Comparison of ENCODE assay signal across 18 cellular contexts in the genomic region with DNA sequence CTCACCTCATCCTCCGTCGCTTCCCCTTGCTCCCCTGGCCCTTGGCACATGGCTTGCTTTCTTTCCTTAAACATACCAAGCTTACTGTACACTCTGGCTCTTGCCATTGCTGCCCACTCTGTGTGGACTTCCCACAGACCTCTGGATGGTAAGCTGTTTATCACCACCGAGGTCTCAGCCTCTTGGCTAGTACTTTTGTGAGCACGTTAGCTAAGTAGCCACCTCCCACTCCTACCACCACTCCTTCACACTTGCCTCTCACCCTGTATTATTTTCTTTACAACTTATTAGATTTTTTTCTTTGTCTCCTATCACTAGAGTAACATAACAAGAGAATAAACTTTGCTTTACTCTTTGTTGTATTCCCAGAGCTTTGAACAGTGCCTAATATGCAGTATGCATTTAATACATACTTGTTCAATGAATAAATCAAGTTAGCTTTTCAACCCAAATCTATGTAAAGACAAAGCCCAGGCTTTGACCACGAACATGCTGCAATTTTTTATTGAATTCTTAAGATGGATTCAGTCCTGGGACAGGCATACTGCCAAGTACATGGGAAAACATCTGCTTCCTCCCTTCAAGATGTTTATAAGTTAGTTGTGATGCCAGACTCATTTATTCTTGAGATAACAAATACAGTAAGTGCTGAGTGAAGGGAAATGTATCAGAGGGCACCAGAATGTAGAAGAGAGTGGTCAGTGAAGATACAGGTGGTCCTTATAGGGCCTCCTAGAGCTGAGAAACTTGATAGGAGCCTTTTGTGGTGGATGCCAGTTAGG. TPM values are rescaled to one million over a fixed set of nuclear protein-coding genes. Genes with fewer than 3 reads are reported as not detected.
DNase-seq lines count a peak whose midpoint lies in the region; ATAC-seq and TF ChIP-seq lines count a peak whose summit lies in the region.
"Had no signal": no experiment of that assay in that cellular context is flagged by ENCODE, and none has a peak within 500 bp of the region (broad histone marks: within the 10 kb centered on the region; RNA-seq: fewer than 3 reads in every experiment).

No MANE protein-coding gene starts in this region.

- peak overlapping the region; percentile 17 for H2AFZ ChIP-seq in IMR-90 (replicated peaks; ENCODE audit: low read length, poor library complexity)

- H3K27ac Mint-ChIP-seq in nephron, result peak overlapping the region; percentile 20 to 83 (median 77)
- no peak overlapping the region for H3K27ac Mint-ChIP-seq in naive thymus-derived CD8-positive, alpha-beta T cell
- H3K27ac Mint-ChIP-seq: activated CD8-positive, alpha-beta T cell treated with anti-CD3 and anti-CD28 coated beads, Interleukin-2, amount 10 ng/mL, durations not matched to agents 7 days and 5 days; IgD-negative memory B cell; immature natural killer cell; stimulated activated naive CD8-positive, alpha-beta T cell treated with anti-CD3 and anti-CD28 coated beads, Interleukin-15, Interleukin-2, amounts not matched to agents 100 ng/mL and 50 ng/mL, for 24 hours had no signal

- dilution Hi-C loops in IMR-90 (cut with HindIII; ENCODE audit: low sequenced_read_pairs, unreplicated experiment), result no loop called here

- TF ChIP-seq POLR2A in IMR-90 (IDR thresholded peaks at IDR 0.05; ENCODE audit: low read depth, low read length) (no peak), spleen (IDR thresholded peaks at IDR 0.05) (no peak)

- POLR2A ChIA-PET in IMR-90 (lab: Charles Lee; ENCODE audit: unreplicated experiment), result no interaction called here
- POLR2A ChIA-PET in naive thymus-derived CD8-positive, alpha-beta T cell (lab: Charles Lee), result no interaction called here

- H3K4me3 Mint-ChIP-seq in nephron, result peak overlapping the region in 2 of 3 experiments; percentile 8 to 15
- H3K4me3 Mint-ChIP-seq in activated T-cell treated with anti-CD3 and anti-CD28 coated beads, Interleukin-2, amount 50 U/mL, for 4 hours, result no peak overlapping the region
- no peak overlapping the region for H3K4me3 Mint-ChIP-seq in naive thymus-derived CD8-positive, alpha-beta T cell
- H3K4me3 Mint-ChIP-seq: activated CD8-positive, alpha-beta T cell treated with anti-CD3 and anti-CD28 coated beads, Interleukin-2, amount 10 ng/mL, durations not matched to agents 7 days and 5 days; CD8-positive, alpha-beta memory T cell; immature natural killer cell; stimulated activated naive CD8-positive, alpha-beta T cell treated with anti-CD3 and anti-CD28 coated beads, Interleukin-15, Interleukin-2, amounts not matched to agents 100 ng/mL and 50 ng/mL, for 24 hours had no signal

- no peak overlapping the region for H2BK120ac ChIP-seq in IMR-90 (ENCODE audit: low read depth, low read length)

- peak; percentile 33 for ATAC-seq in IMR-90 (ENCODE audit: low read depth)
- ATAC-seq in activated T-cell treated with anti-CD3 and anti-CD28 coated beads, Interleukin-2, amount 50 U/mL, for 4 hours, result no peak
- no peak for ATAC-seq in naive thymus-derived CD8-positive, alpha-beta T cell
- ATAC-seq: activated CD8-positive, alpha-beta T cell treated with anti-CD3 and anti-CD28 coated beads, Interleukin-2, amount 10 ng/mL, durations not matched to agents 7 days and 5 days had no signal

- no peak overlapping the region for H2BK20ac ChIP-seq in IMR-90 (ENCODE audit: low read depth, low read length)

- H3K4me2 ChIP-seq in BLaER1 treated with 17β-estradiol and CSF1 and Interleukin-3, amounts not matched to agents 10 nM and 100 nM, result peak overlapping the region; percentile 34 to 78 (median 60); a peak in 21 of 22 replicates
- H3K4me2 ChIP-seq in IMR-90 (ENCODE audit: low read depth, low read length), result no peak overlapping the region; the same call in 1 of the 2 replicates

- H3K4ac ChIP-seq in IMR-90 (ENCODE audit: low read depth, low read length), result no peak overlapping the region

- H4K20me1 ChIP-seq in BLaER1 treated with 17β-estradiol and CSF1 and Interleukin-3, amounts not matched to agents 10 nM and 100 nM, result no peaks in the 10 kb centered on the region
- no peaks in the 10 kb centered on the region for H4K20me1 ChIP-seq in IMR-90 (ENCODE audit: insufficient read depth, low read length)

- no peak overlapping the region for H4K8ac ChIP-seq in IMR-90 (ENCODE audit: low read depth in 2 of 2, low read length in 2 of 2)

- BruUV-seq in IMR-90 (replicated peaks; lab: Mats Ljungman, UMichigan), result no TSS peak

- H3K4me1 Mint-ChIP-seq in nephron, result peaks cover 52% of the 10 kb centered on the region
- H3K4me1 Mint-ChIP-seq in activated T-cell treated with anti-CD3 and anti-CD28 coated beads, Interleukin-2, amount 50 U/mL, for 4 hours (ENCODE audit: low read depth), result no peaks in the 10 kb centered on the region
- H3K4me1 Mint-ChIP-seq in naive thymus-derived CD8-positive, alpha-beta T cell, result no peaks in the 10 kb centered on the region
- H3K4me1 Mint-ChIP-seq: CD8-positive, alpha-beta memory T cell; immature natural killer cell had no signal

- no peak overlapping the region for H2BK15ac ChIP-seq in IMR-90 (ENCODE audit: low read depth, low read length)

- in situ Hi-C loops in IMR-90 (cut with MboI; ENCODE audit: low sequenced_read_pairs), result no loop called here

- H4K91ac ChIP-seq in IMR-90 (ENCODE audit: insufficient read depth, low read depth, low read length), result no peak overlapping the region

- peaks cover 7% of the 10 kb centered on the region for H3K9me1 ChIP-seq in IMR-90 (ENCODE audit: insufficient read depth, low read length)

- H3K56ac ChIP-seq in IMR-90 (ENCODE audit: extremely low read depth, insufficient read depth, low read length), result no peak overlapping the region

- H3K79me1 ChIP-seq in IMR-90 (ENCODE audit: low read depth in 1 of 2, low read length in 2 of 2), result no peaks in the 10 kb centered on the region

- no peaks in the 10 kb centered on the region for H3K9me3 ChIP-seq in BLaER1 treated with 17β-estradiol and CSF1 and Interleukin-3, amounts not matched to agents 10 nM and 100 nM (replicated peaks in 1 of 11)
- H3K9me3 ChIP-seq in IMR-90 (ENCODE audit: control insufficient read depth, insufficient read depth, low read length), result no peaks in the 10 kb centered on the region
- H3K9me3 ChIP-seq in spleen, result no peaks in the 10 kb centered on the region

- no peaks in the 10 kb centered on the region for H3K27me3 ChIP-seq in BLaER1 treated with 17β-estradiol and CSF1 and Interleukin-3, amounts not matched to agents 10 nM and 100 nM
- H3K27me3 ChIP-seq in IMR-90 (ENCODE audit: control insufficient read depth, insufficient read depth, low read length) (0 out of 2 replicates have a peak, but pooled peaks cover 3% of the 10 kb centered on the region), spleen (replicated peaks in 1 of 7) (no peaks in the 10 kb centered on the region)

- no peak overlapping the region for H3K4me3 ChIP-seq in BLaER1 treated with 17β-estradiol and CSF1 and Interleukin-3, amounts not matched to agents 10 nM and 100 nM
- H3K4me3 ChIP-seq in IMR-90 (ENCODE audit: insufficient read depth, low read depth, low read length) (no peak overlapping the region), choroid plexus epithelial cell (ENCODE audit: low read depth, low read length) (no peak overlapping the region), spleen (no peak overlapping the region)

- H3K4me1 ChIP-seq in BLaER1 treated with 17β-estradiol and CSF1 and Interleukin-3, amounts not matched to agents 10 nM and 100 nM, result peaks cover 34 to 70% (median 58%) of the 10 kb centered on the region in 10 experiments
- H3K4me1 ChIP-seq in IMR-90 (ENCODE audit: control insufficient read depth, insufficient read depth, low read length) (peaks cover 6% of the 10 kb centered on the region), spleen (no peaks in the 10 kb centered on the region)

- no peaks in the 10 kb centered on the region for H3K36me3 Mint-ChIP-seq in nephron (ENCODE audit: low read depth)
- no peaks in the 10 kb centered on the region for H3K36me3 Mint-ChIP-seq in activated T-cell treated with anti-CD3 and anti-CD28 coated beads, Interleukin-2, amount 50 U/mL, for 4 hours (ENCODE audit: insufficient read depth)
- no peaks in the 10 kb centered on the region for H3K36me3 Mint-ChIP-seq in naive thymus-derived CD8-positive, alpha-beta T cell
- H3K36me3 Mint-ChIP-seq: CD8-positive, alpha-beta memory T cell; immature natural killer cell had no signal

- H3K14ac ChIP-seq in IMR-90 (replicated peaks; ENCODE audit: low read depth, low read length), result no peak overlapping the region

- H2AK5ac ChIP-seq in IMR-90 (ENCODE audit: low read depth, low read length), result no peak overlapping the region

- peak; percentile 84 for DNase-seq in IMR-90
- DNase-seq in choroid plexus epithelial cell (ENCODE audit: low read depth), result peak; percentile 82
- no peak for DNase-seq in spleen
- DNase-seq in activated T-cell treated with anti-CD3 and anti-CD28 coated beads, Interleukin-2, amount 50 U/mL, for 4 hours, result no peak
- no peak for DNase-seq in NCI-H1092 treated with DMSO at 0.1 percent for 48 hours (lab: John Stamatoyannopoulos, UW)
- no peak for DNase-seq in naive thymus-derived CD8-positive, alpha-beta T cell
- DNase-seq: activated CD8-positive, alpha-beta T cell treated with anti-CD3 and anti-CD28 coated beads, Interleukin-2, amount 10 ng/mL, durations not matched to agents 7 days and 5 days; activated naive CD4-positive, alpha-beta T cell; CD8-positive, alpha-beta memory T cell; central memory CD4-positive, alpha-beta T cell; immature natural killer cell; NCI-H1694 treated with DMSO at 0.1 percent for 48 hours; SHP77 had no signal

- 29% methylated on average over 2 of the region's 5 CpGs; no CpG with 5 or more reads in 1 of the 2 experiments for WGBS in IMR-90 (ENCODE audit: extremely low coverage in 2 of 2, insufficient read length in 1 of 2), 2 experiments
- 23 to 54% (median 40%) methylated on average over 5 of the region's 5 CpGs for WGBS in spleen, 5 donors

- H4K5ac ChIP-seq in IMR-90 (ENCODE audit: low read depth, low read length), result no peak overlapping the region; the same call in 1 of the 2 replicates

- no peak for TF ChIP-seq CTCF in IMR-90 (conservative IDR thresholded peaks at IDR 0.05; ENCODE audit: low read depth, low read length)
- TF ChIP-seq CTCF in choroid plexus epithelial cell (conservative IDR thresholded peaks at IDR 0.05; ENCODE audit: low read depth, low read length), result no peak
- no peak for TF ChIP-seq CTCF in nephron (IDR thresholded peaks at IDR 0.05; ENCODE audit: unreplicated experiment in 3 of 3)
- no peak for TF ChIP-seq CTCF in spleen (IDR thresholded peaks at IDR 0.05 in 8 of 11, conservative IDR thresholded peaks at IDR 0.05 in 3 of 11)

- no peaks in the 10 kb centered on the region for H3K27me3 Mint-ChIP-seq in nephron (ENCODE audit: low read depth)
- H3K27me3 Mint-ChIP-seq in activated T-cell treated with anti-CD3 and anti-CD28 coated beads, Interleukin-2, amount 50 U/mL, for 4 hours (ENCODE audit: low read depth), result peaks cover 23% of the 10 kb centered on the region
- H3K27me3 Mint-ChIP-seq in naive thymus-derived CD8-positive, alpha-beta T cell, result peaks cover 14 to 51% (median 37%) of the 10 kb centered on the region in 5 donors

- no peak for TF ChIP-seq RAD21 in IMR-90 (IDR thresholded peaks at IDR 0.05; ENCODE audit: low read length)

- H2BK5ac ChIP-seq in IMR-90 (ENCODE audit: low read depth, low read length, poor library complexity, severe bottlenecking), result no peak overlapping the region

- CTCF ChIA-PET in IMR-90 (lab: Yijun Ruan, JAX), result interaction anchor here (1.0 kb wide), 1 partner anchor 40 kb away, joined by 3 read pairs; no protein-coding TSS in a partner anchor

- no peak overlapping the region for H3K18ac ChIP-seq in IMR-90 (ENCODE audit: low read depth, low read length)

- no peak overlapping the region for H3K23ac ChIP-seq in IMR-90 (ENCODE audit: low read depth, low read length)

- H3K36me3 ChIP-seq in BLaER1 treated with 17β-estradiol and CSF1 and Interleukin-3, amounts not matched to agents 10 nM and 100 nM, result no peaks in the 10 kb centered on the region
- H3K36me3 ChIP-seq in IMR-90 (ENCODE audit: control insufficient read depth, insufficient read depth, low read length), result no peaks in the 10 kb centered on the region
- H3K36me3 ChIP-seq in spleen, result no peaks in the 10 kb centered on the region

- intact Hi-C loops in IMR-90 (cut with micrococcal nuclease), result no loop called here
- intact Hi-C loops in spleen (cut with DNase I; ENCODE audit: low total_unique reads), result no loop called here

- H2AK9ac ChIP-seq in IMR-90 (replicated peaks; ENCODE audit: low read depth, low read length, poor library complexity), result no peak overlapping the region

- H3K9ac ChIP-seq in BLaER1 treated with 17β-estradiol and CSF1 and Interleukin-3, amounts not matched to agents 10 nM and 100 nM, result peak overlapping the region in 1 of 11 experiments; percentile 9; a peak in 1 of 22 replicates
- no peak overlapping the region for H3K9ac ChIP-seq in IMR-90 (ENCODE audit: low read depth, low read length)

- H3K27ac ChIP-seq in BLaER1 treated with 17β-estradiol and CSF1 and Interleukin-3, amounts not matched to agents 10 nM and 100 nM, result peak overlapping the region in 9 of 11 experiments; percentile 37 to 68 (median 60); a peak in 17 of 22 replicates
- H3K27ac ChIP-seq in IMR-90 (ENCODE audit: insufficient read depth, low read length), result no peak overlapping the region
- H3K27ac ChIP-seq in spleen, result no peak overlapping the region

- no peaks in the 10 kb centered on the region for H3K9me3 Mint-ChIP-seq in nephron
- no peaks in the 10 kb centered on the region for H3K9me3 Mint-ChIP-seq in activated T-cell treated with anti-CD3 and anti-CD28 coated beads, Interleukin-2, amount 50 U/mL, for 4 hours
- H3K9me3 Mint-ChIP-seq in naive thymus-derived CD8-positive, alpha-beta T cell, result no peaks in the 10 kb centered on the region
- H3K9me3 Mint-ChIP-seq: CD8-positive, alpha-beta memory T cell; IgD-negative memory B cell; stimulated activated naive CD8-positive, alpha-beta T cell treated with anti-CD3 and anti-CD28 coated beads, Interleukin-15, Interleukin-2, amounts not matched to agents 100 ng/mL and 50 ng/mL, for 24 hours had no signal

RNA-seq across cellular contexts. Expression of gene MSGN1, which starts 24.9 kb away (rescaled TPM):
- total RNA-seq in IMR-90 (2012; rRNA removed) (not detected in 2 replicates), spleen (not detected)
- polyA plus RNA-seq in IMR-90 (2012; rRNA removed) (not detected in 2 replicates), spleen (not detected)
- polyA plus RNA-seq in IMR-90 (2012; cell fraction: cytosol; rRNA removed), result not detected in 2 replicates
- polyA plus RNA-seq in IMR-90 (2012; cell fraction: nucleus; rRNA removed; ENCODE audit: low replicate concordance), result not detected in 2 replicates
- not detected for total RNA-seq in activated T-cell treated with anti-CD3 and anti-CD28 coated beads, Interleukin-2, amount 50 U/mL, for 4 hours
- not detected for total RNA-seq in naive thymus-derived CD8-positive, alpha-beta T cell
- polyA plus RNA-seq in naive thymus-derived CD8-positive, alpha-beta T cell, result not detected
- total RNA-seq: activated CD8-positive, alpha-beta T cell treated with anti-CD3 and anti-CD28 coated beads, Interleukin-2, amount 10 ng/mL, durations not matched to agents 7 days and 5 days; CD8-positive, alpha-beta memory T cell; renal cortical epithelial cell had no signal
- polyA plus RNA-seq: CD8-positive, alpha-beta memory T cell; IgD-negative memory B cell; immature natural killer cell had no signal

RNA-seq across cellular contexts. Expression of gene GEN1, which starts 37.4 kb away (rescaled TPM):
- total RNA-seq in IMR-90 (2012; rRNA removed) (7.9 and 18.1 TPM in 2 replicates), spleen (10 to 100 TPM; 13.5 to 22.0 (median 19.5) TPM)
- polyA plus RNA-seq in IMR-90 (2012; rRNA removed) (4.4 and 8.3 TPM in 2 replicates), spleen (10 to 100 TPM in 1 of 3 donors, 1 to 10 TPM in 2; 4.3 to 10.7 (median 6.0) TPM)
- polyA plus RNA-seq in IMR-90 (2012; cell fraction: cytosol; rRNA removed), result 0.24 and 0.37 TPM in 2 replicates
- polyA plus RNA-seq in IMR-90 (2012; cell fraction: nucleus; rRNA removed; ENCODE audit: low replicate concordance), result 6.6 and 25.3 TPM in 2 replicates
- total RNA-seq in activated T-cell treated with anti-CD3 and anti-CD28 coated beads, Interleukin-2, amount 50 U/mL, for 4 hours, result 10 to 100 TPM; 14.1 to 24.2 (median 21.6) TPM
- total RNA-seq in naive thymus-derived CD8-positive, alpha-beta T cell, result 1 to 10 TPM; 7.9 to 8.2 TPM
- 1 to 10 TPM in 2 of 3 donors, under 1 TPM in 1; 0.80 to 2.1 (median 1.2) TPM for polyA plus RNA-seq in naive thymus-derived CD8-positive, alpha-beta T cell

RNA-seq across cellular contexts. Expression of gene SMC6, which starts 37.7 kb away (rescaled TPM):
- 10.4 and 18.3 TPM in 2 replicates for total RNA-seq in IMR-90 (2012; rRNA removed)
- polyA plus RNA-seq in IMR-90 (2012; rRNA removed), result 5.2 and 6.5 TPM in 2 replicates
- 0.58 and 0.68 TPM in 2 replicates for polyA plus RNA-seq in IMR-90 (2012; cell fraction: cytosol; rRNA removed)
- polyA plus RNA-seq in IMR-90 (2012; cell fraction: nucleus; rRNA removed; ENCODE audit: low replicate concordance), result 1.5 and 12.9 TPM in 2 replicates
- total RNA-seq in spleen, result 10 to 100 TPM; 24.9 to 44.8 (median 32.8) TPM
- 10 to 100 TPM; 17.6 to 24.8 (median 20.1) TPM for polyA plus RNA-seq in spleen
- 10 to 100 TPM; 18.2 to 20.7 (median 18.2) TPM for total RNA-seq in activated T-cell treated with anti-CD3 and anti-CD28 coated beads, Interleukin-2, amount 50 U/mL, for 4 hours
- total RNA-seq in naive thymus-derived CD8-positive, alpha-beta T cell, result 10 to 100 TPM; 18.8 to 22.5 TPM
- 1 to 10 TPM; 7.7 to 8.7 (median 8.4) TPM for polyA plus RNA-seq in naive thymus-derived CD8-positive, alpha-beta T cell

Comparison
In these comparisons a context has a peak if more than half of its experiments do, and no peak if none do; other contexts are left out.
1. H3K27ac ChIP-seq: peak in BLaER1 treated with 17β-estradiol and CSF1 and Interleukin-3, amounts not matched to agents 10 nM and 100 nM (9 of 11); none in IMR-90 (single experiment) and spleen (0 of 8).
2. DNase-seq: peak in IMR-90 (single experiment) and choroid plexus epithelial cell (single experiment); none in spleen (single experiment), activated T-cell treated with anti-CD3 and anti-CD28 coated beads, Interleukin-2, amount 50 U/mL, for 4 hours (single experiment), NCI-H1092 treated with DMSO at 0.1 percent for 48 hours (single experiment) and naive thymus-derived CD8-positive, alpha-beta T cell (0 of 10).
3. H3K27ac Mint-ChIP-seq: peak in nephron (3 of 3); none in naive thymus-derived CD8-positive, alpha-beta T cell (0 of 10).
4. H3K4me3 Mint-ChIP-seq: peak in nephron (2 of 3); none in activated T-cell treated with anti-CD3 and anti-CD28 coated beads, Interleukin-2, amount 50 U/mL, for 4 hours (single experiment) and naive thymus-derived CD8-positive, alpha-beta T cell (0 of 10).